In genomic region chr6:43913388-43914271, GRCh38 we compare ENCODE assay signal across 18 cellular contexts.
DNase-seq lines count a peak whose midpoint lies in the region; ATAC-seq and TF ChIP-seq lines count a peak whose summit lies in the region.
"Had no signal": no experiment of that assay in that cellular context is flagged by ENCODE, and none has a peak within 500 bp of the region (broad histone marks: within the 10 kb centered on the region; RNA-seq: fewer than 3 reads in every experiment).

No MANE protein-coding gene starts in this region.

- TF ChIP-seq CTCF in brain microvascular endothelial cell (IDR thresholded peaks at IDR 0.05; ENCODE audit: low read depth, low read length, missing control alignments), result no peak

- POLR2A ChIA-PET in activated CD4-positive, alpha-beta T cell treated with anti-CD3 and anti-CD28 coated beads, Interleukin-2, amount 10 ng/mL, durations not matched to agents 7 days and 5 days (lab: Charles Lee), result interaction anchor here (0.6 kb wide), 1 partner anchor 62 kb away, joined by 3 read pairs; no protein-coding TSS in a partner anchor

- DNase-seq in HT1080 (ENCODE audit: low read depth), result peak; percentile 43
- DNase-seq in brain microvascular endothelial cell, result peak; percentile 24
- DNase-seq in left lobe of liver (ENCODE audit: low spot score), result peak; percentile 96
- no peak for DNase-seq in activated CD4-positive, alpha-beta T cell treated with anti-CD3 and anti-CD28 coated beads, Interleukin-2, amount 10 ng/mL, durations not matched to agents 7 days and 5 days
- DNase-seq in stimulated activated CD4-positive, alpha-beta T cell treated with anti-CD3 and anti-CD28 coated beads, Interleukin-4, amount 100 ng/mL, for 4 hours, result no peak
- DNase-seq: activated CD4-positive, alpha-beta T cell treated with anti-CD3 and anti-CD28 coated beads, Interleukin-2, amount 10 ng/mL, durations not matched to agents 24 days and 14 days; activated T-cell treated with anti-CD3 and anti-CD28 coated beads, Interleukin-2, amount 50 U/mL, for 72 hours; COR-L47; islet precursor cell; NCI-H187; NCI-H774; T-helper 9 cell had no signal

- H3K9me3 Mint-ChIP-seq in activated CD4-positive, alpha-beta T cell treated with anti-CD3 and anti-CD28 coated beads, Interleukin-2, amount 10 ng/mL, durations not matched to agents 7 days and 5 days, result no peaks in the 10 kb centered on the region
- H3K9me3 Mint-ChIP-seq: activated CD4-positive, alpha-beta T cell treated with anti-CD3 and anti-CD28 coated beads, Interleukin-2, amount 10 ng/mL, durations not matched to agents 24 days and 14 days; activated T-cell treated with anti-CD3 and anti-CD28 coated beads, Interleukin-2, amount 50 U/mL, for 72 hours had no signal

- H3K27ac ChIP-seq in brain microvascular endothelial cell, result peak overlapping the region; percentile 16
- H3K27ac ChIP-seq: ascending aorta, HL-60, vagina had no signal

- CTCF ChIA-PET in activated CD4-positive, alpha-beta T cell treated with anti-CD3 and anti-CD28 coated beads, Interleukin-2, amount 10 ng/mL, durations not matched to agents 7 days and 5 days (lab: Charles Lee), result interaction anchor here (0.6 to 1.7 kb wide), 6 partner anchors 8 to 173 kb away, joined by 3 to 8 read pairs (median 4); no protein-coding TSS in a partner anchor

- no peaks in the 10 kb centered on the region for H3K36me3 Mint-ChIP-seq in activated CD4-positive, alpha-beta T cell treated with anti-CD3 and anti-CD28 coated beads, Interleukin-2, amount 10 ng/mL, durations not matched to agents 7 days and 5 days (ENCODE audit: low read depth)

- no peak overlapping the region for H3K4me3 ChIP-seq in brain microvascular endothelial cell (ENCODE audit: low read depth, low read length)
- H3K4me3 ChIP-seq: ascending aorta, vagina had no signal

- H3K4me1 Mint-ChIP-seq in activated CD4-positive, alpha-beta T cell treated with anti-CD3 and anti-CD28 coated beads, Interleukin-2, amount 10 ng/mL, durations not matched to agents 7 days and 5 days, result no peaks in the 10 kb centered on the region
- H3K4me1 Mint-ChIP-seq: activated CD4-positive, alpha-beta T cell treated with anti-CD3 and anti-CD28 coated beads, Interleukin-2, amount 10 ng/mL, durations not matched to agents 24 days and 14 days had no signal

- H3K27me3 ChIP-seq in brain microvascular endothelial cell (replicated peaks), result no peaks in the 10 kb centered on the region
- H3K27me3 ChIP-seq: ascending aorta, vagina had no signal

- H3K27ac Mint-ChIP-seq in activated CD4-positive, alpha-beta T cell treated with anti-CD3 and anti-CD28 coated beads, Interleukin-2, amount 10 ng/mL, durations not matched to agents 7 days and 5 days, result no peak overlapping the region
- H3K27ac Mint-ChIP-seq: activated CD4-positive, alpha-beta T cell treated with anti-CD3 and anti-CD28 coated beads, Interleukin-2, amount 10 ng/mL, durations not matched to agents 24 days and 14 days; activated T-cell treated with anti-CD3 and anti-CD28 coated beads, Interleukin-2, amount 50 U/mL, for 72 hours had no signal

- H3K36me3 ChIP-seq in brain microvascular endothelial cell (replicated peaks), result no peaks in the 10 kb centered on the region
- H3K36me3 ChIP-seq: ascending aorta, vagina had no signal

- ATAC-seq in left lobe of liver (peak; percentile 53), HG02610 (IDR thresholded peaks at IDR 0.05; ENCODE audit: unreplicated experiment) (no peak), HG03378 (IDR thresholded peaks at IDR 0.05; ENCODE audit: unreplicated experiment) (no peak)
- ATAC-seq: activated T-cell treated with anti-CD3 and anti-CD28 coated beads, Interleukin-2, amount 50 U/mL, for 72 hours; Right ventricle myocardium inferior had no signal

- in situ Hi-C loops in brain microvascular endothelial cell (cut with HindIII; ENCODE audit: low pct_ligation_motif_present, low sequenced_read_pairs), result no loop called here

- H3K27me3 Mint-ChIP-seq in activated CD4-positive, alpha-beta T cell treated with anti-CD3 and anti-CD28 coated beads, Interleukin-2, amount 10 ng/mL, durations not matched to agents 7 days and 5 days, result no peaks in the 10 kb centered on the region

- no peak overlapping the region for H3K4me3 Mint-ChIP-seq in activated CD4-positive, alpha-beta T cell treated with anti-CD3 and anti-CD28 coated beads, Interleukin-2, amount 10 ng/mL, durations not matched to agents 7 days and 5 days
- H3K4me3 Mint-ChIP-seq: activated CD4-positive, alpha-beta T cell treated with anti-CD3 and anti-CD28 coated beads, Interleukin-2, amount 10 ng/mL, durations not matched to agents 24 days and 14 days; activated T-cell treated with anti-CD3 and anti-CD28 coated beads, Interleukin-2, amount 50 U/mL, for 72 hours had no signal

Comparison
In these comparisons a context has a peak if more than half of its experiments do, and no peak if none do; other contexts are left out.
1. DNase-seq: peak in HT1080 (single experiment), brain microvascular endothelial cell (single experiment) and left lobe of liver (single experiment); none in activated CD4-positive, alpha-beta T cell treated with anti-CD3 and anti-CD28 coated beads, Interleukin-2, amount 10 ng/mL, durations not matched to agents 7 days and 5 days (single experiment) and stimulated activated CD4-positive, alpha-beta T cell treated with anti-CD3 and anti-CD28 coated beads, Interleukin-4, amount 100 ng/mL, for 4 hours (0 of 2).